21 cellular contexts compared by ENCODE assay signal in the genomic region with DNA sequence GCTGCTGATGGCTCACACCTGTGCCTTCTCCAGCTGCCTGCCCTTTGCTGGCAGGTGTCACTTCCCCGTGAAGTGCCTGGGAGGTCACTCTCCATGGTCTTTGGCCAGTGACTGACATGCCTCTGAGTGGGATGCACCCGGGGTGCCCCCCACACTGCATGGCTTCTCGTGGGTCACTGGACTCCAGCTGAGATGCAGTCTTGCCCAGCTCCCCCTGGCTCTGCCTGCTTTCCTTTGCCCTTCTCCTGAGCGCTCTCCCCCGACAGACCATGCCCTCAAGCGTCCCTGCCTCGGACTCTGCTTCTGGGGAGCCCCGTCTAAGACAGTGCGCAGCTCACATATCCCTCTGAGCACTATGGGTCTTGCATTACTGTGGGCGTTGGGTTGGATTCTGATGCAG. TPM values are rescaled to one million over a fixed set of nuclear protein-coding genes. Genes with fewer than 3 reads are reported as not detected.
A peak's percentile ranks its signal among the peaks of the same experiment; 100 is the strongest.
DNase-seq lines count a peak whose midpoint lies in the region; ATAC-seq and TF ChIP-seq lines count a peak whose summit lies in the region.
"Had no signal": no experiment of that assay in that cellular context is flagged by ENCODE, and none has a peak within 500 bp of the region (broad histone marks: within the 10 kb centered on the region; RNA-seq: fewer than 3 reads in every experiment).

No MANE protein-coding gene starts in this region.

- H3K4me1 Mint-ChIP-seq in chondrocyte (ENCODE audit: low read depth) (peaks cover 72% of the 10 kb centered on the region), nephron progenitor cell (peaks cover 66% of the 10 kb centered on the region)
- no peaks in the 10 kb centered on the region for H3K4me1 Mint-ChIP-seq in activated T-helper 2 cell treated with anti-CD3 and anti-CD28 coated beads, Interferon-gamma antibody, Interleukin-2, Interleukin-4, amounts not matched to agents 10 μg/mL and 5 μg/mL and 100 μg/mL, durations not matched to agents 14 hours and 24 hours and 36 hours (ENCODE audit: low read depth)
- H3K4me1 Mint-ChIP-seq: CD4-positive, CD25-positive, alpha-beta regulatory T cell had no signal

- TF ChIP-seq CTCF in chondrocyte (IDR thresholded peaks at IDR 0.05) (no peak), nephron progenitor cell (IDR thresholded peaks at IDR 0.05) (no peak)

- peaks cover 4% of the 10 kb centered on the region for H3K36me3 Mint-ChIP-seq in chondrocyte (ENCODE audit: low read depth)
- no peaks in the 10 kb centered on the region for H3K36me3 Mint-ChIP-seq in nephron progenitor cell (ENCODE audit: low read depth)
- H3K36me3 Mint-ChIP-seq in activated T-helper 2 cell treated with anti-CD3 and anti-CD28 coated beads, Interferon-gamma antibody, Interleukin-2, Interleukin-4, amounts not matched to agents 10 μg/mL and 5 μg/mL and 100 μg/mL, durations not matched to agents 14 hours and 24 hours and 36 hours (ENCODE audit: low read depth) = no peaks in the 10 kb centered on the region
- H3K36me3 Mint-ChIP-seq: CD4-positive, CD25-positive, alpha-beta regulatory T cell; IgD-negative memory B cell had no signal

- intact Hi-C loops in left cardiac atrium (cut with DNase I) = no loop called here
- intact Hi-C loops in Right ventricle myocardium superior (cut with DNase I) = no loop called here
- intact Hi-C loops in activated T-helper 2 cell treated with anti-CD3 and anti-CD28 coated beads, Interferon-gamma antibody, Interleukin-2, Interleukin-4, amounts not matched to agents 10 μg/mL and 5 μg/mL and 100 μg/mL, durations not matched to agents 14 hours and 24 hours and 36 hours (cut with micrococcal nuclease) = no loop called here

- H3K27me3 Mint-ChIP-seq in chondrocyte (ENCODE audit: low read depth) = no peaks in the 10 kb centered on the region
- peaks cover 4% of the 10 kb centered on the region for H3K27me3 Mint-ChIP-seq in nephron progenitor cell (ENCODE audit: low read depth, poor library complexity)
- peaks cover 17% of the 10 kb centered on the region for H3K27me3 Mint-ChIP-seq in activated T-helper 2 cell treated with anti-CD3 and anti-CD28 coated beads, Interferon-gamma antibody, Interleukin-2, Interleukin-4, amounts not matched to agents 10 μg/mL and 5 μg/mL and 100 μg/mL, durations not matched to agents 14 hours and 24 hours and 36 hours (ENCODE audit: low read depth)

- H3K4me3 Mint-ChIP-seq in chondrocyte (ENCODE audit: unreplicated experiment) = no peak overlapping the region
- H3K4me3 Mint-ChIP-seq in nephron progenitor cell = no peak overlapping the region
- no peak overlapping the region for H3K4me3 Mint-ChIP-seq in activated T-helper 2 cell treated with anti-CD3 and anti-CD28 coated beads, Interferon-gamma antibody, Interleukin-2, Interleukin-4, amounts not matched to agents 10 μg/mL and 5 μg/mL and 100 μg/mL, durations not matched to agents 14 hours and 24 hours and 36 hours (ENCODE audit: low read depth)
- H3K4me3 Mint-ChIP-seq: CD4-positive, CD25-positive, alpha-beta regulatory T cell; HFFc6; IgD-negative memory B cell had no signal

- DNase-seq in left cardiac atrium = peak; percentile 18
- DNase-seq in Right ventricle myocardium superior = no peak
- peak; percentile 83 for DNase-seq in chondrocyte (ENCODE audit: low spot score)
- DNase-seq in nephron progenitor cell = no peak
- no peak for DNase-seq in activated T-helper 2 cell treated with anti-CD3 and anti-CD28 coated beads, Interferon-gamma antibody, Interleukin-2, Interleukin-4, amounts not matched to agents 10 μg/mL and 5 μg/mL and 100 μg/mL, durations not matched to agents 14 hours and 24 hours and 36 hours (ENCODE audit: low spot score)
- DNase-seq in cerebellum (ENCODE audit: low spot score) = no peak
- DNase-seq: CD4-positive, CD25-positive, alpha-beta regulatory T cell; DMS153; DND-41; GOT3; HFFc6; NCI-H1048; NCI-H1694; NCI-H2029 treated with DMSO at 0.1 percent for 48 hours; NCI-H2227 treated with DMSO at 0.1 percent for 48 hours; NCI-H774; PC-9; SIG-M5 had no signal

- ATAC-seq in left cardiac atrium (no peak), Right ventricle myocardium superior (ENCODE audit: poor library complexity) (no peak), HG02840 (IDR thresholded peaks at IDR 0.05; ENCODE audit: low FRiP score, unreplicated experiment) (no peak)

- no peaks in the 10 kb centered on the region for H3K9me3 Mint-ChIP-seq in chondrocyte (ENCODE audit: low read depth)
- no peaks in the 10 kb centered on the region for H3K9me3 Mint-ChIP-seq in nephron progenitor cell
- no peaks in the 10 kb centered on the region for H3K9me3 Mint-ChIP-seq in activated T-helper 2 cell treated with anti-CD3 and anti-CD28 coated beads, Interferon-gamma antibody, Interleukin-2, Interleukin-4, amounts not matched to agents 10 μg/mL and 5 μg/mL and 100 μg/mL, durations not matched to agents 14 hours and 24 hours and 36 hours
- H3K9me3 Mint-ChIP-seq: HFFc6, IgD-negative memory B cell had no signal

- H3K27ac Mint-ChIP-seq in chondrocyte (ENCODE audit: unreplicated experiment) (no peak overlapping the region), nephron progenitor cell (peak overlapping the region; percentile 75)
- no peak overlapping the region for H3K27ac Mint-ChIP-seq in activated T-helper 2 cell treated with anti-CD3 and anti-CD28 coated beads, Interferon-gamma antibody, Interleukin-2, Interleukin-4, amounts not matched to agents 10 μg/mL and 5 μg/mL and 100 μg/mL, durations not matched to agents 14 hours and 24 hours and 36 hours
- H3K27ac Mint-ChIP-seq: HFFc6 had no signal

RNA-seq across cellular contexts. Expression of a gene that starts 14.4 kb away (rescaled TPM):
- 100 to 1,000 TPM; 178 to 256 TPM for total RNA-seq in left cardiac atrium
- total RNA-seq in Right ventricle myocardium superior = 69.7 TPM
- total RNA-seq in chondrocyte = 284 to 413 TPM (median 394 TPM) in 3 replicates
- total RNA-seq in activated T-helper 2 cell treated with anti-CD3 and anti-CD28 coated beads, Interferon-gamma antibody, Interleukin-2, Interleukin-4, amounts not matched to agents 10 μg/mL and 5 μg/mL and 100 μg/mL, durations not matched to agents 14 hours and 24 hours and 36 hours = not detected in 2 replicates
- 11.3 TPM for total RNA-seq in cerebellum
- total RNA-seq: CD4-positive, CD25-positive, alpha-beta regulatory T cell; NCI-H460 had no signal

Comparison
In these comparisons a context has a peak if more than half of its experiments do, and no peak if none do; other contexts are left out.
1. DNase-seq: peak in left cardiac atrium (single experiment) and chondrocyte (single experiment); none in Right ventricle myocardium superior (single experiment), nephron progenitor cell (single experiment), activated T-helper 2 cell treated with anti-CD3 and anti-CD28 coated beads, Interferon-gamma antibody, Interleukin-2, Interleukin-4, amounts not matched to agents 10 μg/mL and 5 μg/mL and 100 μg/mL, durations not matched to agents 14 hours and 24 hours and 36 hours (single experiment) and cerebellum (single experiment).
2. RNA of a gene that starts 14.4 kb away (total RNA-seq): 284 to 413 TPM in chondrocyte, 178 to 256 TPM in left cardiac atrium, 69.7 TPM in Right ventricle myocardium superior (single experiment) and 11.3 TPM in cerebellum (single experiment); not detected in activated T-helper 2 cell treated with anti-CD3 and anti-CD28 coated beads, Interferon-gamma antibody, Interleukin-2, Interleukin-4, amounts not matched to agents 10 μg/mL and 5 μg/mL and 100 μg/mL, durations not matched to agents 14 hours and 24 hours and 36 hours; every median in the first group is over 10 times any median in the second.